Comparison of ENCODE assay signal across 9 cellular contexts in genomic region chr2:148876190-148876588, GRCh38. TPM values are rescaled to one million over a fixed set of nuclear protein-coding genes. Genes with fewer than 3 reads are reported as not detected.
DNase-seq lines count a peak whose midpoint lies in the region; ATAC-seq, FAIRE-seq and TF ChIP-seq lines count a peak whose summit lies in the region.
"Had no signal": no experiment of that assay in that cellular context is flagged by ENCODE, and none has a peak within 500 bp of the region (broad histone marks: within the 10 kb centered on the region; RNA-seq: fewer than 3 reads in every experiment).

No MANE protein-coding gene starts in this region.

- WGBS in heart right ventricle, 2 donors: 2% methylated on average over 26 of the region's 26 CpGs
- 25% methylated on average over 21 of the region's 26 CpGs for WGBS in HepG2 (ENCODE audit: low lambda C conversion rate)
- WGBS in suprapubic skin: 4% methylated on average over 22 of the region's 26 CpGs

- ATAC-seq in heart right ventricle (peak in 1 of 8 donors; percentile 28), left cardiac atrium (no peak), HepG2 (peak; percentile 50), GM19351 (IDR thresholded peaks at IDR 0.05; ENCODE audit: unreplicated experiment) (no peak)

- no peak for TF ChIP-seq CTCF in heart right ventricle (IDR thresholded peaks at IDR 0.05)
- TF ChIP-seq CTCF in HepG2 (CRISPR knock-in tag; IDR thresholded peaks at IDR 0.05): no peak
- TF ChIP-seq CTCF in suprapubic skin (IDR thresholded peaks at IDR 0.05): no peak

- H3K27me3 ChIP-seq in heart right ventricle (peaks cover 23 to 84% (median 42%) of the 10 kb centered on the region in 7 donors), HepG2 (ENCODE audit: control insufficient read depth in 1 of 2, insufficient read depth in 2 of 2, low read length in 2 of 2) (peaks cover 2 to 36% of the 10 kb centered on the region in 2 experiments; a peak in 4 of 5 replicates), suprapubic skin (peaks cover 52% of the 10 kb centered on the region)

- FAIRE-seq in HepG2 (lab: Jason Lieb, UNC): no peak

- H3K4me2 ChIP-seq in HepG2 (ENCODE audit: low read depth, low read length): peak overlapping the region; percentile 63

- no peak overlapping the region for H3K27ac ChIP-seq in heart right ventricle
- no peak overlapping the region for H3K27ac ChIP-seq in HepG2 (ENCODE audit: extremely low read length, insufficient read depth, low read length)
- H3K27ac ChIP-seq in suprapubic skin: no peak overlapping the region
- H3K27ac ChIP-seq: neutrophil had no signal

- peak overlapping the region in 9 of 10 donors; percentile 43 to 67 (median 55) for H3K4me3 ChIP-seq in heart right ventricle
- peak overlapping the region in 2 of 3 experiments; percentile 13 to 52; a peak in 4 of 6 replicates for H3K4me3 ChIP-seq in HepG2 (replicated peaks in 1 of 3; ENCODE audit: insufficient read depth in 1 of 3, low read depth in 2 of 3, low read length in 3 of 3)
- peak overlapping the region; percentile 46 for H3K4me3 ChIP-seq in suprapubic skin

- POLR2A ChIA-PET in HepG2 (lab: Yijun Ruan, JAX): no interaction called here

- no peak overlapping the region for H3K9ac ChIP-seq in HepG2 (ENCODE audit: insufficient read depth, low read depth, low read length)

- CTCF ChIA-PET in HepG2 (lab: Yijun Ruan, JAX; ENCODE audit: low intra/inter-chr PET ratio, low total read pairs): no interaction called here

- H4K20me1 ChIP-seq in HepG2 (ENCODE audit: insufficient read depth, low read length): no peaks in the 10 kb centered on the region

- intact Hi-C loops in heart right ventricle (cut with DNase I): no loop called here
- intact Hi-C loops in left cardiac atrium (cut with DNase I): no loop called here
- intact Hi-C loops in HepG2 (cut with micrococcal nuclease; ENCODE audit: unreplicated experiment): no loop called here

- in situ Hi-C loops in HepG2 (cut with HindIII; ENCODE audit: extremely low pct_ligation_motif_present, low pct_unique_long_range_greater_than_20kb) (no loop called here), KBM-7 (cut with MboI; ENCODE audit: low pct_unique_long_range_greater_than_20kb, low sequenced_read_pairs) (no loop called here)

- no peaks in the 10 kb centered on the region for H3K79me2 ChIP-seq in HepG2 (ENCODE audit: insufficient read depth, low read length)

- H3K36me3 ChIP-seq in heart right ventricle (no peaks in the 10 kb centered on the region), HepG2 (replicated peaks in 1 of 2; ENCODE audit: control insufficient read depth in 1 of 2, insufficient read depth in 2 of 2, low read length in 2 of 2) (no peaks in the 10 kb centered on the region), suprapubic skin (no peaks in the 10 kb centered on the region)
- H3K36me3 ChIP-seq: neutrophil had no signal

- H2AFZ ChIP-seq in HepG2 (ENCODE audit: low read length): no peak overlapping the region

- no TSS peak for BruUV-seq in HepG2 (replicated peaks; lab: Mats Ljungman, UMichigan)

- DNase-seq in heart right ventricle: no peak
- DNase-seq in left cardiac atrium: no peak
- peak; percentile 41 to 49 for DNase-seq in activated T-cell treated with anti-CD3 and anti-CD28 coated beads, Interleukin-2, amount 50 U/mL, for 48 hours
- no peak for DNase-seq in HepG2 (ENCODE audit: low spot score)
- peak in 1 of 2 donors; percentile 55 for DNase-seq in suprapubic skin (ENCODE audit: low spot score in 2 of 2)
- DNase-seq in KBM-7: no peak
- no peak for DNase-seq in GM19240 (ENCODE audit: insufficient read length, low spot score)

- H3K4me1 ChIP-seq in heart right ventricle (peaks cover 13 to 26% (median 21%) of the 10 kb centered on the region in 9 donors), HepG2 (ENCODE audit: insufficient read depth, low read length) (peaks cover 13% of the 10 kb centered on the region; the same call in 1 of the 2 replicates), suprapubic skin (peaks cover 28% of the 10 kb centered on the region)

- peaks cover 0 to 12% (median 0%) of the 10 kb centered on the region in 11 donors for H3K9me3 ChIP-seq in heart right ventricle
- 0 out of 2 replicates have a peak, but pooled peaks cover 3% of the 10 kb centered on the region for H3K9me3 ChIP-seq in HepG2 (ENCODE audit: low read length)
- no peaks in the 10 kb centered on the region for H3K9me3 ChIP-seq in suprapubic skin
- H3K9me3 ChIP-seq: neutrophil had no signal

- no peak for TF ChIP-seq EP300 in HepG2 (IDR thresholded peaks at IDR 0.05; ENCODE audit: low read depth in 2 of 2, low read length in 2 of 2)
- TF ChIP-seq EP300 in HepG2 (CRISPR knock-in tag; IDR thresholded peaks at IDR 0.05; ENCODE audit: borderline replicate concordance): no peak
- no peak for TF ChIP-seq EP300 in suprapubic skin (IDR thresholded peaks at IDR 0.05)

- no peak for TF ChIP-seq POLR2A in HepG2 (IDR thresholded peaks at IDR 0.05; ENCODE audit: insufficient read depth in 1 of 2, low read depth in 2 of 2, low read length in 2 of 2)
- no peak for TF ChIP-seq POLR2A in suprapubic skin (IDR thresholded peaks at IDR 0.05)

- TF ChIP-seq RAD21 in HepG2 (CRISPR knock-in tag; IDR thresholded peaks at IDR 0.05): no peak

TF ChIP-seq in HepG2, 621 proteins besides CTCF, POLR2A, EP300 and RAD21:
- TF ChIP-seq ZNF274 (CRISPR knock-in tag; IDR thresholded peaks at IDR 0.05) (0 out of 2 replicates have a peak, but pooled peaks have one; percentile 17), MTA1 (CRISPR knock-in tag; IDR thresholded peaks at IDR 0.05; ENCODE audit: borderline replicate concordance) (0 out of 2 replicates have a peak, but pooled peaks have one; percentile 8), ZSCAN29 (CRISPR knock-in tag; conservative IDR thresholded peaks at IDR 0.05) (peak; percentile 93), ZBTB33 (CRISPR knock-in tag; IDR thresholded peaks at IDR 0.05) (0 out of 2 replicates have a peak, but pooled peaks have one; percentile 7), E2F1 (CRISPR knock-in tag; IDR thresholded peaks at IDR 0.05) (no peak)
TF ChIP-seq in HepG2: peak in this region for 4.

RNA-seq across cellular contexts. Expression of gene KIF5C, which starts 1.2 kb away (rescaled TPM):
- total RNA-seq in heart right ventricle (under 1 TPM; 0.21 to 0.94 (median 0.43) TPM), left cardiac atrium (1 to 10 TPM; 1.1 to 1.4 TPM), HepG2 (2016; rRNA removed; fragmentation: Illumina TruSeq; extraction: Trizol) (0.15 TPM in 2 replicates), suprapubic skin (1 to 10 TPM in 3 of 4 donors, under 1 TPM in 1; 0.30 to 3.2 (median 1.5) TPM)
- polyA plus RNA-seq in heart right ventricle (under 1 TPM; 0.25 to 0.44 TPM), HepG2 (2011; rRNA removed) (0.17 and 0.20 TPM in 2 replicates)
- not detected in 2 replicates for total RNA-seq in HepG2 (2016; cell fraction: cytosol; rRNA removed; fragmentation: Illumina TruSeq; extraction: Trizol; ENCODE audit: low read depth)
- total RNA-seq in HepG2 (2016; cell fraction: insoluble cytoplasmic fraction; rRNA removed; fragmentation: Illumina TruSeq; extraction: Trizol): 0.13 and 0.31 TPM in 2 replicates
- total RNA-seq in HepG2 (2016; cell fraction: membrane; rRNA removed; fragmentation: Illumina TruSeq; extraction: Trizol): 0.09 TPM in 1 of 2 replicates, not detected in the other
- total RNA-seq in HepG2 (2016; cell fraction: nucleus; rRNA removed; fragmentation: Illumina TruSeq; extraction: Trizol): 0.31 and 0.47 TPM in 2 replicates
- 0.05 and 0.21 TPM in 2 replicates for polyA plus RNA-seq in HepG2 (2011; cell fraction: cytosol; rRNA removed)
- 0.37 and 0.74 TPM in 2 replicates for polyA plus RNA-seq in HepG2 (2011; cell fraction: nucleus; rRNA removed)
- polyA plus RNA-seq in HepG2 (2012): 0.16 and 0.43 TPM in 2 replicates
- not detected in 2 replicates for polyA plus RNA-seq in HepG2 (2016; cell fraction: cytosol; fragmentation: Illumina TruSeq; extraction: Trizol; ENCODE audit: low read depth)
- polyA plus RNA-seq in HepG2 (2016; cell fraction: insoluble cytoplasmic fraction; fragmentation: Illumina TruSeq; extraction: Trizol; ENCODE audit: low read depth): 0.12 and 0.17 TPM in 2 replicates
- polyA plus RNA-seq in HepG2 (2016; cell fraction: membrane; fragmentation: Illumina TruSeq; extraction: Trizol; ENCODE audit: low read depth): 0.03 TPM in 1 of 2 replicates, not detected in the other
- 0.19 and 0.63 TPM in 2 replicates for polyA plus RNA-seq in HepG2 (2016; cell fraction: nucleus; fragmentation: Illumina TruSeq; extraction: Trizol; ENCODE audit: insufficient read depth, low read depth)
- polyA minus RNA-seq in HepG2 (2011; rRNA and poly(A)+ RNA removed; ENCODE audit: low replicate concordance): 1.1 TPM in 1 of 2 replicates, not detected in the other
- polyA minus RNA-seq in HepG2 (2011; cell fraction: cytosol; rRNA and poly(A)+ RNA removed): 0.20 and 0.88 TPM in 2 replicates
- polyA minus RNA-seq in HepG2 (2011; cell fraction: nucleus; rRNA and poly(A)+ RNA removed): 0.77 and 0.99 TPM in 2 replicates

Comparison
In these comparisons a context has a peak if more than half of its experiments do, and no peak if none do; other contexts are left out.
1. DNase-seq: peak in activated T-cell treated with anti-CD3 and anti-CD28 coated beads, Interleukin-2, amount 50 U/mL, for 48 hours (2 of 2); none in heart right ventricle (0 of 2), left cardiac atrium (single experiment), HepG2 (single experiment), KBM-7 (single experiment) and GM19240 (single experiment).
2. Peak in every context shown above with its lines, with median percentiles within 50 percentile points of each other: H3K4me3 ChIP-seq.